ENCODE assay signal across 1 cellular context in genomic region chr15:59689626-59690236, GRCh38.
TF ChIP-seq lines count a peak whose summit lies in the region.

No MANE protein-coding gene starts in this region.

TF ChIP-seq in K562, 482 proteins besides CTCF, POLR2A, EP300 and RAD21 (continued from another document and continues in another):
- TF ChIP-seq, protein P1, sequence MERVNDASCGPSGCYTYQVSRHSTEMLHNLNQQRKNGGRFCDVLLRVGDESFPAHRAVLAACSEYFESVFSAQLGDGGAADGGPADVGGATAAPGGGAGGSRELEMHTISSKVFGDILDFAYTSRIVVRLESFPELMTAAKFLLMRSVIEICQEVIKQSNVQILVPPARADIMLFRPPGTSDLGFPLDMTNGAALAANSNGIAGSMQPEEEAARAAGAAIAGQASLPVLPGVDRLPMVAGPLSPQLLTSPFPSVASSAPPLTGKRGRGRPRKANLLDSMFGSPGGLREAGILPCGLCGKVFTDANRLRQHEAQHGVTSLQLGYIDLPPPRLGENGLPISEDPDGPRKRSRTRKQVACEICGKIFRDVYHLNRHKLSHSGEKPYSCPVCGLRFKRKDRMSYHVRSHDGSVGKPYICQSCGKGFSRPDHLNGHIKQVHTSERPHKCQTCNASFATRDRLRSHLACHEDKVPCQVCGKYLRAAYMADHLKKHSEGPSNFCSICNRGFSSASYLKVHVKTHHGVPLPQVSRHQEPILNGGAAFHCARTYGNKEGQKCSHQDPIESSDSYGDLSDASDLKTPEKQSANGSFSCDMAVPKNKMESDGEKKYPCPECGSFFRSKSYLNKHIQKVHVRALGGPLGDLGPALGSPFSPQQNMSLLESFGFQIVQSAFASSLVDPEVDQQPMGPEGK (CRISPR knock-in tag; IDR thresholded peaks at IDR 0.05; ENCODE audit: borderline replicate concordance): 0 out of 2 replicates have a peak, but pooled peaks have one; percentile 63
- no peak for TF ChIP-seq ETS2 (tag; IDR thresholded peaks at IDR 0.05; ENCODE audit: borderline replicate concordance, poor library complexity, severe bottlenecking)
- no peak for TF ChIP-seq TFAM (CRISPR knock-in tag; conservative IDR thresholded peaks at IDR 0.05)
- TF ChIP-seq, protein P2, sequence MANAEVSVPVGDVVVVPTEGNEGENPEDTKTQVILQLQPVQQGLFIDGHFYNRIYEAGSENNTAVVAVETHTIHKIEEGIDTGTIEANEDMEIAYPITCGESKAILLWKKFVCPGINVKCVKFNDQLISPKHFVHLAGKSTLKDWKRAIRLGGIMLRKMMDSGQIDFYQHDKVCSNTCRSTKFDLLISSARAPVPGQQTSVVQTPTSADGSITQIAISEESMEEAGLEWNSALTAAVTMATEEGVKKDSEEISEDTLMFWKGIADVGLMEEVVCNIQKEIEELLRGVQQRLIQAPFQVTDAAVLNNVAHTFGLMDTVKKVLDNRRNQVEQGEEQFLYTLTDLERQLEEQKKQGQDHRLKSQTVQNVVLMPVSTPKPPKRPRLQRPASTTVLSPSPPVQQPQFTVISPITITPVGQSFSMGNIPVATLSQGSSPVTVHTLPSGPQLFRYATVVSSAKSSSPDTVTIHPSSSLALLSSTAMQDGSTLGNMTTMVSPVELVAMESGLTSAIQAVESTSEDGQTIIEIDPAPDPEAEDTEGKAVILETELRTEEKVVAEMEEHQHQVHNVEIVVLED (CRISPR knock-in tag; IDR thresholded peaks at IDR 0.05): no peak
- TF ChIP-seq, protein P3, sequence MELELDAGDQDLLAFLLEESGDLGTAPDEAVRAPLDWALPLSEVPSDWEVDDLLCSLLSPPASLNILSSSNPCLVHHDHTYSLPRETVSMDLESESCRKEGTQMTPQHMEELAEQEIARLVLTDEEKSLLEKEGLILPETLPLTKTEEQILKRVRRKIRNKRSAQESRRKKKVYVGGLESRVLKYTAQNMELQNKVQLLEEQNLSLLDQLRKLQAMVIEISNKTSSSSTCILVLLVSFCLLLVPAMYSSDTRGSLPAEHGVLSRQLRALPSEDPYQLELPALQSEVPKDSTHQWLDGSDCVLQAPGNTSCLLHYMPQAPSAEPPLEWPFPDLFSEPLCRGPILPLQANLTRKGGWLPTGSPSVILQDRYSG (tag; conservative IDR thresholded peaks at IDR 0.05; ENCODE audit: low read depth): no peak
- TF ChIP-seq, protein P4, sequence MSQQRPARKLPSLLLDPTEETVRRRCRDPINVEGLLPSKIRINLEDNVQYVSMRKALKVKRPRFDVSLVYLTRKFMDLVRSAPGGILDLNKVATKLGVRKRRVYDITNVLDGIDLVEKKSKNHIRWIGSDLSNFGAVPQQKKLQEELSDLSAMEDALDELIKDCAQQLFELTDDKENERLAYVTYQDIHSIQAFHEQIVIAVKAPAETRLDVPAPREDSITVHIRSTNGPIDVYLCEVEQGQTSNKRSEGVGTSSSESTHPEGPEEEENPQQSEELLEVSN (IDR thresholded peaks at IDR 0.05; ENCODE audit: borderline replicate concordance in 1 of 2, extremely low read depth in 1 of 2, insufficient read depth in 1 of 2, insufficient read length in 1 of 2, low read depth in 1 of 2, low read length in 1 of 2, poor library complexity in 1 of 2, severe bottlenecking in 1 of 2): peak in 1 of 2 experiments; percentile 16
- TF ChIP-seq DACH1 (IDR thresholded peaks at IDR 0.05; ENCODE audit: partially characterized antibody): no peak
- no peak for TF ChIP-seq XRCC3 (IDR thresholded peaks at IDR 0.05)
- no peak for TF ChIP-seq DIDO1 (tag; IDR thresholded peaks at IDR 0.05; ENCODE audit: low read depth)
- TF ChIP-seq, protein P5, sequence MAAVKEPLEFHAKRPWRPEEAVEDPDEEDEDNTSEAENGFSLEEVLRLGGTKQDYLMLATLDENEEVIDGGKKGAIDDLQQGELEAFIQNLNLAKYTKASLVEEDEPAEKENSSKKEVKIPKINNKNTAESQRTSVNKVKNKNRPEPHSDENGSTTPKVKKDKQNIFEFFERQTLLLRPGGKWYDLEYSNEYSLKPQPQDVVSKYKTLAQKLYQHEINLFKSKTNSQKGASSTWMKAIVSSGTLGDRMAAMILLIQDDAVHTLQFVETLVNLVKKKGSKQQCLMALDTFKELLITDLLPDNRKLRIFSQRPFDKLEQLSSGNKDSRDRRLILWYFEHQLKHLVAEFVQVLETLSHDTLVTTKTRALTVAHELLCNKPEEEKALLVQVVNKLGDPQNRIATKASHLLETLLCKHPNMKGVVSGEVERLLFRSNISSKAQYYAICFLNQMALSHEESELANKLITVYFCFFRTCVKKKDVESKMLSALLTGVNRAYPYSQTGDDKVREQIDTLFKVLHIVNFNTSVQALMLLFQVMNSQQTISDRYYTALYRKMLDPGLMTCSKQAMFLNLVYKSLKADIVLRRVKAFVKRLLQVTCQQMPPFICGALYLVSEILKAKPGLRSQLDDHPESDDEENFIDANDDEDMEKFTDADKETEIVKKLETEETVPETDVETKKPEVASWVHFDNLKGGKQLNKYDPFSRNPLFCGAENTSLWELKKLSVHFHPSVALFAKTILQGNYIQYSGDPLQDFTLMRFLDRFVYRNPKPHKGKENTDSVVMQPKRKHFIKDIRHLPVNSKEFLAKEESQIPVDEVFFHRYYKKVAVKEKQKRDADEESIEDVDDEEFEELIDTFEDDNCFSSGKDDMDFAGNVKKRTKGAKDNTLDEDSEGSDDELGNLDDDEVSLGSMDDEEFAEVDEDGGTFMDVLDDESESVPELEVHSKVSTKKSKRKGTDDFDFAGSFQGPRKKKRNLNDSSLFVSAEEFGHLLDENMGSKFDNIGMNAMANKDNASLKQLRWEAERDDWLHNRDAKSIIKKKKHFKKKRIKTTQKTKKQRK (IDR thresholded peaks at IDR 0.05; ENCODE audit: borderline replicate concordance, low read depth, low read length): no peak
- TF ChIP-seq, protein P6, sequence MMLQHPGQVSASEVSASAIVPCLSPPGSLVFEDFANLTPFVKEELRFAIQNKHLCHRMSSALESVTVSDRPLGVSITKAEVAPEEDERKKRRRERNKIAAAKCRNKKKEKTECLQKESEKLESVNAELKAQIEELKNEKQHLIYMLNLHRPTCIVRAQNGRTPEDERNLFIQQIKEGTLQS (IDR thresholded peaks at IDR 0.05): no peak
- TF ChIP-seq, protein P6 (CRISPR knock-in tag; conservative IDR thresholded peaks at IDR 0.05): no peak
- no peak for TF ChIP-seq NEUROD1 (IDR thresholded peaks at IDR 0.05; ENCODE audit: borderline replicate concordance, low read depth, low read length, partially characterized antibody)
- no peak for TF ChIP-seq PCBP2 (IDR thresholded peaks at IDR 0.05; ENCODE audit: low read depth, low read length, poor library complexity, severe bottlenecking)
- TF ChIP-seq, protein P7, sequence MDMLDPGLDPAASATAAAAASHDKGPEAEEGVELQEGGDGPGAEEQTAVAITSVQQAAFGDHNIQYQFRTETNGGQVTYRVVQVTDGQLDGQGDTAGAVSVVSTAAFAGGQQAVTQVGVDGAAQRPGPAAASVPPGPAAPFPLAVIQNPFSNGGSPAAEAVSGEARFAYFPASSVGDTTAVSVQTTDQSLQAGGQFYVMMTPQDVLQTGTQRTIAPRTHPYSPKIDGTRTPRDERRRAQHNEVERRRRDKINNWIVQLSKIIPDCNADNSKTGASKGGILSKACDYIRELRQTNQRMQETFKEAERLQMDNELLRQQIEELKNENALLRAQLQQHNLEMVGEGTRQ (CRISPR knock-in tag; IDR thresholded peaks at IDR 0.05): no peak
- TF ChIP-seq ZSCAN29 (IDR thresholded peaks at IDR 0.05): no peak
- TF ChIP-seq ZNF23 (CRISPR knock-in tag; IDR thresholded peaks at IDR 0.05): no peak
- no peak for TF ChIP-seq COPS2 (conservative IDR thresholded peaks at IDR 0.05)
- TF ChIP-seq NRF1 (conservative IDR thresholded peaks at IDR 0.05 in 1 of 2, IDR thresholded peaks at IDR 0.05 in 1 of 2): no peak; a peak in 3 of 4 replicates
- no peak for TF ChIP-seq GTF2F1 (IDR thresholded peaks at IDR 0.05; ENCODE audit: low read depth, low read length)
- no peak for TF ChIP-seq NUFIP1 (IDR thresholded peaks at IDR 0.05; ENCODE audit: partially characterized antibody)
- TF ChIP-seq ZNF140 (CRISPR knock-in tag; IDR thresholded peaks at IDR 0.05): no peak
- no peak for TF ChIP-seq MCM7 (IDR thresholded peaks at IDR 0.05)
- no peak for TF ChIP-seq STAT5B (CRISPR knock-in tag; IDR thresholded peaks at IDR 0.05)
- TF ChIP-seq ZFP36 (IDR thresholded peaks at IDR 0.05; ENCODE audit: low read depth, low read length, partially characterized antibody): no peak
- no peak for TF ChIP-seq ZNF764 (CRISPR knock-in tag; IDR thresholded peaks at IDR 0.05; ENCODE audit: low read depth)
- TF ChIP-seq ZNF696 (CRISPR knock-in tag; conservative IDR thresholded peaks at IDR 0.05): no peak
- TF ChIP-seq, protein P8, sequence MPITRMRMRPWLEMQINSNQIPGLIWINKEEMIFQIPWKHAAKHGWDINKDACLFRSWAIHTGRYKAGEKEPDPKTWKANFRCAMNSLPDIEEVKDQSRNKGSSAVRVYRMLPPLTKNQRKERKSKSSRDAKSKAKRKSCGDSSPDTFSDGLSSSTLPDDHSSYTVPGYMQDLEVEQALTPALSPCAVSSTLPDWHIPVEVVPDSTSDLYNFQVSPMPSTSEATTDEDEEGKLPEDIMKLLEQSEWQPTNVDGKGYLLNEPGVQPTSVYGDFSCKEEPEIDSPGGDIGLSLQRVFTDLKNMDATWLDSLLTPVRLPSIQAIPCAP (CRISPR knock-in tag; IDR thresholded peaks at IDR 0.05; ENCODE audit: borderline replicate concordance): no peak
- no peak for TF ChIP-seq PHF21A (IDR thresholded peaks at IDR 0.05; ENCODE audit: borderline replicate concordance, low read depth)
- no peak for TF ChIP-seq SPI1 (IDR thresholded peaks at IDR 0.05; ENCODE audit: borderline replicate concordance, low read depth, low read length)
- no peak for TF ChIP-seq ETV6 (IDR thresholded peaks at IDR 0.05; ENCODE audit: borderline replicate concordance in 1 of 2, low read depth in 2 of 2, low read length in 1 of 2)
- TF ChIP-seq ETV6 (CRISPR knock-in tag; IDR thresholded peaks at IDR 0.05; ENCODE audit: borderline replicate concordance): no peak
- no peak for TF ChIP-seq CBX2 (IDR thresholded peaks at IDR 0.05; ENCODE audit: insufficient read depth, low read length, poor library complexity, severe bottlenecking)
- TF ChIP-seq CBX8 (IDR thresholded peaks at IDR 0.05; ENCODE audit: borderline replicate concordance, extremely low read depth, low read depth, low read length, poor library complexity, severe bottlenecking): no peak
- TF ChIP-seq U2AF1 (optimal IDR thresholded peaks at IDR 0.05; ENCODE audit: low read depth, low read length): no peak
- no peak for TF ChIP-seq ESRRA (IDR thresholded peaks at IDR 0.05; ENCODE audit: borderline replicate concordance, low read depth)
- TF ChIP-seq MCM3 (IDR thresholded peaks at IDR 0.05): no peak
